28 cellular contexts compared by ENCODE assay signal in genomic region chr20:24771651-24772061, GRCh38.
A peak's percentile ranks its signal among the peaks of the same experiment; 100 is the strongest.
DNase-seq lines count a peak whose midpoint lies in the region; ATAC-seq and TF ChIP-seq lines count a peak whose summit lies in the region.
"Had no signal": no experiment of that assay in that cellular context is flagged by ENCODE, and none has a peak within 500 bp of the region (broad histone marks: within the 10 kb centered on the region; RNA-seq: fewer than 3 reads in every experiment).

No MANE protein-coding gene starts in this region.

- H3K4me3 ChIP-seq in neuronal stem cell (ENCODE audit: low read length in 2 of 2), result no peak overlapping the region
- H3K4me3 ChIP-seq: colonic mucosa, gastrocnemius medialis, HAP-1, pancreas, upper lobe of right lung had no signal

- H2BK15ac ChIP-seq in neuronal stem cell (ENCODE audit: low read length), result no peak overlapping the region

- no peaks in the 10 kb centered on the region for H3K9me3 ChIP-seq in neuronal stem cell (replicated peaks in 1 of 2; ENCODE audit: control insufficient read depth in 2 of 2, insufficient read depth in 1 of 2, low read depth in 1 of 2, low read length in 2 of 2)
- H3K9me3 ChIP-seq: colonic mucosa, gastrocnemius medialis, HAP-1, pancreas, upper lobe of right lung had no signal

- no CpG with 5 or more reads among the region's 7 CpGs for WGBS in neuronal stem cell (ENCODE audit: extremely low coverage in 2 of 2, insufficient read length in 2 of 2, insufficient replicate concordance in 1 of 2), 2 donors

- H4K8ac ChIP-seq in neuronal stem cell (ENCODE audit: low read depth, low read length), result no peak overlapping the region

- no peak for TF ChIP-seq CTCF in GM13976 (IDR thresholded peaks at IDR 0.05; ENCODE audit: borderline replicate concordance, control extremely low read depth, extremely low read depth, insufficient read depth, missing control alignments)

- peaks cover 0 to 4% (median 0%) of the 10 kb centered on the region in 3 experiments for H3K27me3 ChIP-seq in neuronal stem cell (ENCODE audit: control insufficient read depth in 3 of 3, insufficient read depth in 3 of 3, low read depth in 1 of 3, low read length in 3 of 3)
- H3K27me3 ChIP-seq: colonic mucosa, gastrocnemius medialis, pancreas, upper lobe of right lung had no signal

- peak overlapping the region; percentile 6 for H3K18ac ChIP-seq in neuronal stem cell (ENCODE audit: low read length)

- no peak overlapping the region for H3K9ac ChIP-seq in neuronal stem cell (ENCODE audit: low read depth, low read length, poor library complexity)

- intact Hi-C loops in cardiac septum (cut with DNase I), result loop anchor here (10.0 kb wide), 1 partner anchor 267 kb away; no protein-coding TSS in a partner anchor
- intact Hi-C loops in Right ventricle myocardium superior (cut with DNase I), result no loop called here

- in situ Hi-C loops in GM13976 (cut with MboI; ENCODE audit: low sequenced_read_pairs, unreplicated experiment), result no loop called here

- H2BK12ac ChIP-seq in neuronal stem cell (ENCODE audit: low read length), result no peak overlapping the region

- no peak overlapping the region for H2BK120ac ChIP-seq in neuronal stem cell (ENCODE audit: low read depth, low read length)

- H2BK5ac ChIP-seq in neuronal stem cell (ENCODE audit: low read length), result no peak overlapping the region

- H3K4me2 ChIP-seq in neuronal stem cell (ENCODE audit: insufficient read depth, low read length, poor library complexity, severe bottlenecking), result no peak overlapping the region

- no peak overlapping the region for H3K14ac ChIP-seq in neuronal stem cell (ENCODE audit: low read length)

- no peaks in the 10 kb centered on the region for H3K79me1 ChIP-seq in neuronal stem cell (ENCODE audit: low read depth, low read length)

- no peak overlapping the region for H4K91ac ChIP-seq in neuronal stem cell (ENCODE audit: low read depth, low read length, poor library complexity)

- peaks cover 0 to 3% of the 10 kb centered on the region in 2 donors for H3K4me1 ChIP-seq in neuronal stem cell (ENCODE audit: control insufficient read depth in 2 of 2, insufficient read depth in 1 of 2, low read depth in 1 of 2, low read length in 2 of 2)
- H3K4me1 ChIP-seq: colonic mucosa, gastrocnemius medialis, HAP-1, pancreas, upper lobe of right lung had no signal

- H3K23ac ChIP-seq in neuronal stem cell (ENCODE audit: low read depth, low read length, poor library complexity), result no peak overlapping the region

- peak; percentile 53 for DNase-seq in cardiac septum (ENCODE audit: low spot score)
- no peak for DNase-seq in Right ventricle myocardium superior
- peak; percentile 41 for DNase-seq in activated CD8-positive, alpha-beta memory T cell treated with anti-CD3 and anti-CD28 coated beads, Interleukin-2, amount 50 U/mL, for 48 hours
- no peak for DNase-seq in neuronal stem cell (ENCODE audit: low spot score)
- no peak for DNase-seq in stimulated activated CD4-positive, alpha-beta T cell treated with anti-CD3 and anti-CD28 coated beads, Interleukin-2, amount 100 ng/mL, for 48 hours
- DNase-seq in GM13976 (ENCODE audit: low spot score), result no peak
- no peak for DNase-seq in activated T-cell treated with anti-CD3 and anti-CD28 coated beads, Interleukin-2, amount 50 U/mL, for 1 hour
- DNase-seq in nucleus accumbens (lab: John Stamatoyannopoulos, UW), result no peak
- DNase-seq: ACHN; activated CD8-positive, alpha-beta T cell treated with anti-CD3 and anti-CD28 coated beads, Interleukin-2, amount 10 ng/mL, durations not matched to agents 7 days and 5 days; activated naive CD4-positive, alpha-beta T cell treated with anti-CD3 and anti-CD28 coated beads for 36 hours; activated T-cell treated with anti-CD3 and anti-CD28 coated beads, Interleukin-2, amount 50 U/mL, for 48 hours; colonic mucosa; gastrocnemius medialis; hypothalamus; left ventricle myocardium superior; MV-4-11; NCI-H1694 treated with DMSO at 0.1 percent for 48 hours; NCI-H524 treated with DMSO at 0.1 percent for 48 hours; right cardiac atrium; stimulated activated CD4-positive, alpha-beta T cell treated with anti-CD3 and anti-CD28 coated beads, Interleukin-12 subunit alpha, Interleukin-12 subunit beta, amount 100 ng/mL, for 4 hours; T-helper 9 cell; upper lobe of right lung had no signal

- no peak overlapping the region for H2AK5ac ChIP-seq in neuronal stem cell (ENCODE audit: low read depth, low read length)

- no peak overlapping the region for H3K27ac ChIP-seq in neuronal stem cell (replicated peaks; ENCODE audit: low read length)
- H3K27ac ChIP-seq: C4-2B, colonic mucosa, gastrocnemius medialis, pancreas, upper lobe of right lung had no signal

- no peaks in the 10 kb centered on the region for H3K36me3 ChIP-seq in neuronal stem cell (replicated peaks in 1 of 2; ENCODE audit: control insufficient read depth in 2 of 2, insufficient read depth in 2 of 2, low read length in 2 of 2)
- H3K36me3 ChIP-seq: colonic mucosa, gastrocnemius medialis, HAP-1, pancreas, upper lobe of right lung had no signal

- H3K4ac ChIP-seq in neuronal stem cell (ENCODE audit: low read length), result no peak overlapping the region

- no peak for ATAC-seq in Right ventricle myocardium superior (ENCODE audit: poor library complexity)
- ATAC-seq: activated CD8-positive, alpha-beta T cell treated with anti-CD3 and anti-CD28 coated beads, Interleukin-2, amount 10 ng/mL, durations not matched to agents 7 days and 5 days; gastrocnemius medialis; left ventricle myocardium superior; natural killer cell treated with Interleukin-12 subunit alpha and Interleukin-12 subunit beta and Interleukin-15 and Interleukin-18, amount 100 ng/mL, for 72 hours; pancreas; right cardiac atrium; upper lobe of right lung; WTC11 had no signal

- H2AFZ ChIP-seq in neuronal stem cell (ENCODE audit: low read length), result no peak overlapping the region

Comparison
In these comparisons a context has a peak if more than half of its experiments do, and no peak if none do; other contexts are left out.
1. DNase-seq: peak in cardiac septum (single experiment) and activated CD8-positive, alpha-beta memory T cell treated with anti-CD3 and anti-CD28 coated beads, Interleukin-2, amount 50 U/mL, for 48 hours (single experiment); none in Right ventricle myocardium superior (single experiment), neuronal stem cell (single experiment), stimulated activated CD4-positive, alpha-beta T cell treated with anti-CD3 and anti-CD28 coated beads, Interleukin-2, amount 100 ng/mL, for 48 hours (0 of 2), GM13976 (single experiment), activated T-cell treated with anti-CD3 and anti-CD28 coated beads, Interleukin-2, amount 50 U/mL, for 1 hour (single experiment) and nucleus accumbens (0 of 56).